In the genomic region with DNA sequence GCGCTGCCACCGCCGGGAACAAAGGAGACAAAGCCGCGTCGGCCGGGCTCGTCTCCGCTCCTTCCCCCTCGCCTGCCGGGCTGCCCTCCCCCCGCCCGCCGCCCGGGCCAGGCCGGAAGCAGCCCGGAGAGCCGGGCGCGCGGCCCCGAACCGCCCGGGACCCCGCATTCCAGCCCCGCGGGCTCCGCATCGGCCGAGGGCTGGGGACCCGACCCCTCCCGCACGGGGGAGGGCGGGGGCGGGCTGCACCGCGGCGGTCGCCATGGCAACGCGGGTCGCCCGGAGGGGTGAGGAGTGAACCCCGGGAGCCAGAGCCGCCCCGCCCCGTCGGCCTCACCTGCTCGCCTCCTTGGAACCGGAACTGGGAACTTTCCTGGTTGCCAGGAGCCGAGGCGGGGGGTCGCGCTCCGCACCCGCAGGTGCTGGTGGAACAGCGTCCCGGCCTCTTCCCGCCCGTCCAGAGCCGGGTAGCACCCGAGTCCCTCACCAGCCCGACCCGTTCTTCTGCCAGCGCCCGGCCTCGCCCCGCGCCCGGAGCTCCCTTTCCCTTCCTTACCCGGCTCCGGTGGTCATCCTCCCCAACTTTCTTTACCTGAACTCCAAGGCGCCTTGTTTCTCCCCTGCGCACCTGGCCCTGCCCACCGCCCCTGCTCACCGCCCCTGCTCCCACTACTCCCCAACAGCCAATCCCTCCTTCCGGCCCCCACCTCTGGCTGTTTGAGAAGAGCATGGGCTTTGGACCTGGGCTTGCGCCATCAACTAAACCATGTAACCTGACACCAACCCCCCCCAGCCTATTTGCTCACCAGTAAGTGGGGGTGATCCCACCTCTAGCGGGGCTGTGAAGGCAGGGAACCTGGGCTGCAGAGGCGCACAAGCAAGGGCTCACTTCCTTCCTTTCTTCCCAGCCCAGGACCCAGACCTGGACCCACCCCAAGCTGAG, we compare ENCODE assay signal across 1 cellular context.
TF ChIP-seq lines count a peak whose summit lies in the region.

A gene with protein sequence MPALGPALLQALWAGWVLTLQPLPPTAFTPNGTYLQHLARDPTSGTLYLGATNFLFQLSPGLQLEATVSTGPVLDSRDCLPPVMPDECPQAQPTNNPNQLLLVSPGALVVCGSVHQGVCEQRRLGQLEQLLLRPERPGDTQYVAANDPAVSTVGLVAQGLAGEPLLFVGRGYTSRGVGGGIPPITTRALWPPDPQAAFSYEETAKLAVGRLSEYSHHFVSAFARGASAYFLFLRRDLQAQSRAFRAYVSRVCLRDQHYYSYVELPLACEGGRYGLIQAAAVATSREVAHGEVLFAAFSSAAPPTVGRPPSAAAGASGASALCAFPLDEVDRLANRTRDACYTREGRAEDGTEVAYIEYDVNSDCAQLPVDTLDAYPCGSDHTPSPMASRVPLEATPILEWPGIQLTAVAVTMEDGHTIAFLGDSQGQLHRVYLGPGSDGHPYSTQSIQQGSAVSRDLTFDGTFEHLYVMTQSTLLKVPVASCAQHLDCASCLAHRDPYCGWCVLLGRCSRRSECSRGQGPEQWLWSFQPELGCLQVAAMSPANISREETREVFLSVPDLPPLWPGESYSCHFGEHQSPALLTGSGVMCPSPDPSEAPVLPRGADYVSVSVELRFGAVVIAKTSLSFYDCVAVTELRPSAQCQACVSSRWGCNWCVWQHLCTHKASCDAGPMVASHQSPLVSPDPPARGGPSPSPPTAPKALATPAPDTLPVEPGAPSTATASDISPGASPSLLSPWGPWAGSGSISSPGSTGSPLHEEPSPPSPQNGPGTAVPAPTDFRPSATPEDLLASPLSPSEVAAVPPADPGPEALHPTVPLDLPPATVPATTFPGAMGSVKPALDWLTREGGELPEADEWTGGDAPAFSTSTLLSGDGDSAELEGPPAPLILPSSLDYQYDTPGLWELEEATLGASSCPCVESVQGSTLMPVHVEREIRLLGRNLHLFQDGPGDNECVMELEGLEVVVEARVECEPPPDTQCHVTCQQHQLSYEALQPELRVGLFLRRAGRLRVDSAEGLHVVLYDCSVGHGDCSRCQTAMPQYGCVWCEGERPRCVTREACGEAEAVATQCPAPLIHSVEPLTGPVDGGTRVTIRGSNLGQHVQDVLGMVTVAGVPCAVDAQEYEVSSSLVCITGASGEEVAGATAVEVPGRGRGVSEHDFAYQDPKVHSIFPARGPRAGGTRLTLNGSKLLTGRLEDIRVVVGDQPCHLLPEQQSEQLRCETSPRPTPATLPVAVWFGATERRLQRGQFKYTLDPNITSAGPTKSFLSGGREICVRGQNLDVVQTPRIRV (N-terminal part only) (minus strand): TSS at position 671 of the 943 bp plus-strand sequence. CDS start 5,475 bp downstream, outside the sequence.

TF ChIP-seq in HepG2, 621 proteins besides CTCF, POLR2A, EP300 and RAD21 (continued from another document and continues in another):
- TF ChIP-seq, protein P1, sequence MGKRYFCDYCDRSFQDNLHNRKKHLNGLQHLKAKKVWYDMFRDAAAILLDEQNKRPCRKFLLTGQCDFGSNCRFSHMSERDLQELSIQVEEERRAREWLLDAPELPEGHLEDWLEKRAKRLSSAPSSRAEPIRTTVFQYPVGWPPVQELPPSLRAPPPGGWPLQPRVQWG (CRISPR knock-in tag; IDR thresholded peaks at IDR 0.05; ENCODE audit: borderline replicate concordance, low read depth): no peak
- TF ChIP-seq GABPB1 (CRISPR knock-in tag; IDR thresholded peaks at IDR 0.05): peak; percentile 90
- TF ChIP-seq ZMAT3 (CRISPR knock-in tag; conservative IDR thresholded peaks at IDR 0.05): peak; percentile 79; the same call in 1 of the 2 replicates
- peak; percentile 91 for TF ChIP-seq RXRB (CRISPR knock-in tag; IDR thresholded peaks at IDR 0.05; ENCODE audit: borderline replicate concordance)
- no peak for TF ChIP-seq MAFG (CRISPR knock-in tag; IDR thresholded peaks at IDR 0.05)
- TF ChIP-seq DPF2 (CRISPR knock-in tag; IDR thresholded peaks at IDR 0.05; ENCODE audit: borderline replicate concordance, low read depth): peak; percentile 98
- TF ChIP-seq ISX (CRISPR knock-in tag; conservative IDR thresholded peaks at IDR 0.05): 0 out of 2 replicates have a peak, but pooled peaks have one; percentile 25
- peak; percentile 90 for TF ChIP-seq ESRRA (CRISPR knock-in tag; IDR thresholded peaks at IDR 0.05; ENCODE audit: low read depth)
- TF ChIP-seq ZNF749 (CRISPR knock-in tag; IDR thresholded peaks at IDR 0.05; ENCODE audit: borderline replicate concordance): peak; percentile 80; the same call in 1 of the 2 replicates
- peak; percentile 73; the same call in 1 of the 2 replicates for TF ChIP-seq ZNF33B (CRISPR knock-in tag; IDR thresholded peaks at IDR 0.05)
- peak; percentile 48; the same call in 1 of the 2 replicates for TF ChIP-seq ZNF263 (CRISPR knock-in tag; IDR thresholded peaks at IDR 0.05)
- no peak for TF ChIP-seq ATF1 (CRISPR knock-in tag; IDR thresholded peaks at IDR 0.05)
- TF ChIP-seq REPIN1 (CRISPR knock-in tag; IDR thresholded peaks at IDR 0.05; ENCODE audit: borderline replicate concordance, low read depth): peak; percentile 94
- TF ChIP-seq SSRP1 (CRISPR knock-in tag; IDR thresholded peaks at IDR 0.05): no peak
- TF ChIP-seq NKX3-1 (CRISPR knock-in tag; IDR thresholded peaks at IDR 0.05): peak; percentile 62; the same call in 1 of the 2 replicates
- 0 out of 2 replicates have a peak, but pooled peaks have one; percentile 33 for TF ChIP-seq ZNF773 (CRISPR knock-in tag; IDR thresholded peaks at IDR 0.05; ENCODE audit: borderline replicate concordance)
- no peak for TF ChIP-seq FIP1L1 (IDR thresholded peaks at IDR 0.05; ENCODE audit: borderline replicate concordance, insufficient read depth, low read depth, low read length)
- TF ChIP-seq ARNT (IDR thresholded peaks at IDR 0.05): no peak
- TF ChIP-seq, protein P2, sequence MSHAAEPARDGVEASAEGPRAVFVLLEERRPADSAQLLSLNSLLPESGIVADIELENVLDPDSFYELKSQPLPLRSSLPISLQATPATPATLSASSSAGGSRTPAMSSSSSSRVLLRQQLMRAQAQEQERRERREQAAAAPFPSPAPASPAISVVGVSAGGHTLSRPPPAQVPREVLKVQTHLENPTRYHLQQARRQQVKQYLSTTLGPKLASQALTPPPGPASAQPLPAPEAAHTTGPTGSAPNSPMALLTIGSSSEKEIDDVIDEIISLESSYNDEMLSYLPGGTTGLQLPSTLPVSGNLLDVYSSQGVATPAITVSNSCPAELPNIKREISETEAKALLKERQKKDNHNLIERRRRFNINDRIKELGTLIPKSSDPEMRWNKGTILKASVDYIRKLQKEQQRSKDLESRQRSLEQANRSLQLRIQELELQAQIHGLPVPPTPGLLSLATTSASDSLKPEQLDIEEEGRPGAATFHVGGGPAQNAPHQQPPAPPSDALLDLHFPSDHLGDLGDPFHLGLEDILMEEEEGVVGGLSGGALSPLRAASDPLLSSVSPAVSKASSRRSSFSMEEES (CRISPR knock-in tag; IDR thresholded peaks at IDR 0.05): no peak; the same call in 1 of the 2 replicates
- TF ChIP-seq CBX2 (IDR thresholded peaks at IDR 0.05; ENCODE audit: low read depth, low read length): no peak
- no peak for TF ChIP-seq CBX2 (CRISPR knock-in tag; IDR thresholded peaks at IDR 0.05; ENCODE audit: low read depth)
- peak; percentile 99 for TF ChIP-seq MED8 (CRISPR knock-in tag; IDR thresholded peaks at IDR 0.05; ENCODE audit: insufficient replicate concordance)
- no peak for TF ChIP-seq ZC3H4 (CRISPR knock-in tag; IDR thresholded peaks at IDR 0.05; ENCODE audit: borderline replicate concordance)
- TF ChIP-seq, protein P3, sequence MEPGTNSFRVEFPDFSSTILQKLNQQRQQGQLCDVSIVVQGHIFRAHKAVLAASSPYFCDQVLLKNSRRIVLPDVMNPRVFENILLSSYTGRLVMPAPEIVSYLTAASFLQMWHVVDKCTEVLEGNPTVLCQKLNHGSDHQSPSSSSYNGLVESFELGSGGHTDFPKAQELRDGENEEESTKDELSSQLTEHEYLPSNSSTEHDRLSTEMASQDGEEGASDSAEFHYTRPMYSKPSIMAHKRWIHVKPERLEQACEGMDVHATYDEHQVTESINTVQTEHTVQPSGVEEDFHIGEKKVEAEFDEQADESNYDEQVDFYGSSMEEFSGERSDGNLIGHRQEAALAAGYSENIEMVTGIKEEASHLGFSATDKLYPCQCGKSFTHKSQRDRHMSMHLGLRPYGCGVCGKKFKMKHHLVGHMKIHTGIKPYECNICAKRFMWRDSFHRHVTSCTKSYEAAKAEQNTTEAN (CRISPR knock-in tag; conservative IDR thresholded peaks at IDR 0.05): peak; percentile 74
- TF ChIP-seq RARA (CRISPR knock-in tag; IDR thresholded peaks at IDR 0.05): peak; percentile 85
- TF ChIP-seq GATAD1 (CRISPR knock-in tag; IDR thresholded peaks at IDR 0.05): peak; percentile 75
- TF ChIP-seq YY1 (IDR thresholded peaks at IDR 0.05; ENCODE audit: insufficient read depth, insufficient replicate concordance, low read depth, low read length): peak; percentile 64
- TF ChIP-seq YEATS2 (CRISPR knock-in tag; IDR thresholded peaks at IDR 0.05; ENCODE audit: borderline replicate concordance): no peak; the same call in 1 of the 2 replicates
- TF ChIP-seq, protein P4, sequence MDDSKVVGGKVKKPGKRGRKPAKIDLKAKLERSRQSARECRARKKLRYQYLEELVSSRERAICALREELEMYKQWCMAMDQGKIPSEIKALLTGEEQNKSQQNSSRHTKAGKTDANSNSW (CRISPR knock-in tag; IDR thresholded peaks at IDR 0.05; ENCODE audit: borderline replicate concordance): peak; percentile 26; the same call in 1 of the 2 replicates
- peak; percentile 57; the same call in 1 of the 2 replicates for TF ChIP-seq ZNF12 (CRISPR knock-in tag; IDR thresholded peaks at IDR 0.05)
- no peak for TF ChIP-seq BHLHE40 (IDR thresholded peaks at IDR 0.05; ENCODE audit: low read length)
- TF ChIP-seq NR2F1 (CRISPR knock-in tag; IDR thresholded peaks at IDR 0.05): peak; percentile 32 to 36; a peak in 1 of 4 replicates
- TF ChIP-seq SP5 (CRISPR knock-in tag; IDR thresholded peaks at IDR 0.05; ENCODE audit: borderline replicate concordance, low read depth): peak; percentile 94
- TF ChIP-seq MAZ (IDR thresholded peaks at IDR 0.05; ENCODE audit: borderline replicate concordance, low read depth, low read length): peak; percentile 100
- TF ChIP-seq MAZ (CRISPR knock-in tag; IDR thresholded peaks at IDR 0.05; ENCODE audit: low read depth): peak; percentile 100
- TF ChIP-seq JUND (CRISPR knock-in tag; IDR thresholded peaks at IDR 0.05): peak; percentile 72
- TF ChIP-seq, protein P5, sequence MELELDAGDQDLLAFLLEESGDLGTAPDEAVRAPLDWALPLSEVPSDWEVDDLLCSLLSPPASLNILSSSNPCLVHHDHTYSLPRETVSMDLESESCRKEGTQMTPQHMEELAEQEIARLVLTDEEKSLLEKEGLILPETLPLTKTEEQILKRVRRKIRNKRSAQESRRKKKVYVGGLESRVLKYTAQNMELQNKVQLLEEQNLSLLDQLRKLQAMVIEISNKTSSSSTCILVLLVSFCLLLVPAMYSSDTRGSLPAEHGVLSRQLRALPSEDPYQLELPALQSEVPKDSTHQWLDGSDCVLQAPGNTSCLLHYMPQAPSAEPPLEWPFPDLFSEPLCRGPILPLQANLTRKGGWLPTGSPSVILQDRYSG (CRISPR knock-in tag; IDR thresholded peaks at IDR 0.05): no peak
- TF ChIP-seq ZNF225 (CRISPR knock-in tag; IDR thresholded peaks at IDR 0.05): no peak; the same call in 1 of the 2 replicates
- TF ChIP-seq NR3C1 (CRISPR knock-in tag; IDR thresholded peaks at IDR 0.05): no peak
- TF ChIP-seq ZBTB3 (CRISPR knock-in tag; IDR thresholded peaks at IDR 0.05; ENCODE audit: borderline replicate concordance, low read depth): peak; percentile 81; the same call in 1 of the 2 replicates
- peak; percentile 100 for TF ChIP-seq SIX1 (CRISPR knock-in tag; IDR thresholded peaks at IDR 0.05; ENCODE audit: borderline replicate concordance)
- peak; percentile 47 for TF ChIP-seq NFYB (CRISPR knock-in tag; IDR thresholded peaks at IDR 0.05)
- peak; percentile 59 for TF ChIP-seq ZNF629 (CRISPR knock-in tag; conservative IDR thresholded peaks at IDR 0.05)
- TF ChIP-seq, protein P6, sequence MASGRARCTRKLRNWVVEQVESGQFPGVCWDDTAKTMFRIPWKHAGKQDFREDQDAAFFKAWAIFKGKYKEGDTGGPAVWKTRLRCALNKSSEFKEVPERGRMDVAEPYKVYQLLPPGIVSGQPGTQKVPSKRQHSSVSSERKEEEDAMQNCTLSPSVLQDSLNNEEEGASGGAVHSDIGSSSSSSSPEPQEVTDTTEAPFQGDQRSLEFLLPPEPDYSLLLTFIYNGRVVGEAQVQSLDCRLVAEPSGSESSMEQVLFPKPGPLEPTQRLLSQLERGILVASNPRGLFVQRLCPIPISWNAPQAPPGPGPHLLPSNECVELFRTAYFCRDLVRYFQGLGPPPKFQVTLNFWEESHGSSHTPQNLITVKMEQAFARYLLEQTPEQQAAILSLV (CRISPR knock-in tag; IDR thresholded peaks at IDR 0.05; ENCODE audit: borderline replicate concordance): peak; percentile 67; the same call in 1 of the 2 replicates
- TF ChIP-seq ZMYM2 (CRISPR knock-in tag; IDR thresholded peaks at IDR 0.05): no peak
- peak; percentile 13; the same call in 1 of the 2 replicates for TF ChIP-seq TGIF2 (CRISPR knock-in tag; IDR thresholded peaks at IDR 0.05)
- TF ChIP-seq, protein P7, sequence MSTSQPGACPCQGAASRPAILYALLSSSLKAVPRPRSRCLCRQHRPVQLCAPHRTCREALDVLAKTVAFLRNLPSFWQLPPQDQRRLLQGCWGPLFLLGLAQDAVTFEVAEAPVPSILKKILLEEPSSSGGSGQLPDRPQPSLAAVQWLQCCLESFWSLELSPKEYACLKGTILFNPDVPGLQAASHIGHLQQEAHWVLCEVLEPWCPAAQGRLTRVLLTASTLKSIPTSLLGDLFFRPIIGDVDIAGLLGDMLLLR (CRISPR knock-in tag; IDR thresholded peaks at IDR 0.05): peak; percentile 91
- TF ChIP-seq NFE2 (CRISPR knock-in tag; IDR thresholded peaks at IDR 0.05): no peak
- TF ChIP-seq GATAD2A (CRISPR knock-in tag; IDR thresholded peaks at IDR 0.05): peak; percentile 93
- TF ChIP-seq, protein P8, sequence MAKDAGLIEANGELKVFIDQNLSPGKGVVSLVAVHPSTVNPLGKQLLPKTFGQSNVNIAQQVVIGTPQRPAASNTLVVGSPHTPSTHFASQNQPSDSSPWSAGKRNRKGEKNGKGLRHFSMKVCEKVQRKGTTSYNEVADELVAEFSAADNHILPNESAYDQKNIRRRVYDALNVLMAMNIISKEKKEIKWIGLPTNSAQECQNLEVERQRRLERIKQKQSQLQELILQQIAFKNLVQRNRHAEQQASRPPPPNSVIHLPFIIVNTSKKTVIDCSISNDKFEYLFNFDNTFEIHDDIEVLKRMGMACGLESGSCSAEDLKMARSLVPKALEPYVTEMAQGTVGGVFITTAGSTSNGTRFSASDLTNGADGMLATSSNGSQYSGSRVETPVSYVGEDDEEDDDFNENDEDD (CRISPR knock-in tag; IDR thresholded peaks at IDR 0.05; ENCODE audit: borderline replicate concordance): peak; percentile 59; the same call in 1 of the 2 replicates
- TF ChIP-seq MIXL1 (CRISPR knock-in tag; IDR thresholded peaks at IDR 0.05): peak; percentile 80; the same call in 1 of the 2 replicates
- TF ChIP-seq, protein P9, sequence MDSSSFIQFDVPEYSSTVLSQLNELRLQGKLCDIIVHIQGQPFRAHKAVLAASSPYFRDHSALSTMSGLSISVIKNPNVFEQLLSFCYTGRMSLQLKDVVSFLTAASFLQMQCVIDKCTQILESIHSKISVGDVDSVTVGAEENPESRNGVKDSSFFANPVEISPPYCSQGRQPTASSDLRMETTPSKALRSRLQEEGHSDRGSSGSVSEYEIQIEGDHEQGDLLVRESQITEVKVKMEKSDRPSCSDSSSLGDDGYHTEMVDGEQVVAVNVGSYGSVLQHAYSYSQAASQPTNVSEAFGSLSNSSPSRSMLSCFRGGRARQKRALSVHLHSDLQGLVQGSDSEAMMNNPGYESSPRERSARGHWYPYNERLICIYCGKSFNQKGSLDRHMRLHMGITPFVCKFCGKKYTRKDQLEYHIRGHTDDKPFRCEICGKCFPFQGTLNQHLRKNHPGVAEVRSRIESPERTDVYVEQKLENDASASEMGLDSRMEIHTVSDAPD (CRISPR knock-in tag; IDR thresholded peaks at IDR 0.05): peak; percentile 91
- no peak for TF ChIP-seq ZNF724P (CRISPR knock-in tag; IDR thresholded peaks at IDR 0.05; ENCODE audit: borderline replicate concordance)
